ENCODE assay signal across 1 cellular context in genomic region chr11:57646221-57646620, GRCh38.
TF ChIP-seq lines count a peak whose summit lies in the region.

No MANE protein-coding gene starts in this region.

TF ChIP-seq in HepG2, 621 proteins besides CTCF, POLR2A, EP300 and RAD21:
- no peak for TF ChIP-seq POGZ (CRISPR knock-in tag; IDR thresholded peaks at IDR 0.05)
- no peak for TF ChIP-seq ATF7 (IDR thresholded peaks at IDR 0.05)
- no peak for TF ChIP-seq ATF7 (CRISPR knock-in tag; IDR thresholded peaks at IDR 0.05)
- TF ChIP-seq ARID5B (CRISPR knock-in tag; IDR thresholded peaks at IDR 0.05) = no peak
- TF ChIP-seq DMAP1 (CRISPR knock-in tag; IDR thresholded peaks at IDR 0.05) = no peak
